Comparison of ENCODE assay signal across 1 cellular context in the genomic region with DNA sequence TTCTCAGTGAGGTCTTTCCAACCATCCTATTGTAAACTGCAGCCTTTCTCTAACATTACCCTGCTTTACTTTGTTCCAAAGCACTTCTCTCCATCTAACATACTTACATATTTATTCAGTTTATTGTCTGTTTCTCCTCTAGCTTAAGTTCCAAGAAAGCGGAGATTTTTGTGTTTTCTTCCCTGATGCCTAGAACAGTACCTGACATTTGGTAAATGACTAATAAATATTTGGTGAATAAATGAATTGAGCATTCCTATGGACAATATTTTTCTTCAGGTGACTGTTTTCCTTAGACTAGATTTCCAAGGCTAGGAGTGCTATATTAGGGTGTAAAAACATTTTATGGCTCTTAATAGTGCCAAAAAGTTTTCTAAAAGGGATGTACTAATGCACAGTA.
A peak's percentile ranks its signal among the peaks of the same experiment; 100 is the strongest.
TF ChIP-seq lines count a peak whose summit lies in the region.

No MANE protein-coding gene starts in this region.

TF ChIP-seq in K562, 482 proteins besides CTCF, POLR2A, EP300 and RAD21:
- TF ChIP-seq SMAD3 (CRISPR knock-in tag; conservative IDR thresholded peaks at IDR 0.05) (no peak), ZNF3 (CRISPR knock-in tag; IDR thresholded peaks at IDR 0.05) (peak; percentile 64)
